1 cellular context compared by ENCODE assay signal in the genomic region with DNA sequence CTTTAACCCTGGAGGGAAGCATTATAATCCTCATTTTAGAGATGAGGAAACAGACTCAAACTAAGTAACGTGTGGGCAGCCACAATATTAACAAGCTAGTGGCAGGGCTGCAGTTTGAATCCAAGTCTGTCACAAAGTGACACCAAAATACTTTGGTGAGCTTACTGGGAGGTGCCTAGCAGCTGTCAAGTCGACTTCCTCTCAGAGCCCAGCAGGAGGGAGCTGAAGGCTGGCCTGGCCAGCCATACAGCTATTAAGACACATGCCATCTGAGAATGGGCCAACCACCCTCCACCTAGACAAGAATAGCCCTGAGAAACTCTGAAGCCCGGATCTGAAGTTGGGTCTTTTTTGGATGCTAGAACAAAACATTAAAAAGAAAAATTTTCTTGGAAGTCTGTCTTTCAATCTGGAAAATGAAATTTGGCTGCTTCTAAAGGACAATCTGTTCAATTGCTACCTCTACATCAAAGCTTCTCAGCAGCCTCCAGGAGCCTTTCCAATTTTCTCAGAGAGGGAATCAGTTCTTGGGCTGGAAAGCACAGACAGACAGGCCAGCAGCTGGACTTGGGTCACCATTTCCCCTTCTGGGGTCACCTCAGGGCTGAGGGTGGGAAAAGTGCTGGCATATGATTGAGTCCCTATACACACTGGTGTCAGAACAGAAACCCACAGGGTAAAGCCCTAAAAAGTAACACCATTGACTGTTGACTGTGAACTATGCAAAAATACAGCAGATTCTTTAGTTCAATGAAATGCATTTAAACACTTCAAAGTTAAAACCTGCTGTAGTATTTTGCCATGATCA.
TF ChIP-seq lines count a peak whose summit lies in the region.

No MANE protein-coding gene starts in this region.

TF ChIP-seq in GM23338, 12 proteins besides CTCF, POLR2A, EP300 and RAD21 (continued from another document):
- TF ChIP-seq, protein P1, sequence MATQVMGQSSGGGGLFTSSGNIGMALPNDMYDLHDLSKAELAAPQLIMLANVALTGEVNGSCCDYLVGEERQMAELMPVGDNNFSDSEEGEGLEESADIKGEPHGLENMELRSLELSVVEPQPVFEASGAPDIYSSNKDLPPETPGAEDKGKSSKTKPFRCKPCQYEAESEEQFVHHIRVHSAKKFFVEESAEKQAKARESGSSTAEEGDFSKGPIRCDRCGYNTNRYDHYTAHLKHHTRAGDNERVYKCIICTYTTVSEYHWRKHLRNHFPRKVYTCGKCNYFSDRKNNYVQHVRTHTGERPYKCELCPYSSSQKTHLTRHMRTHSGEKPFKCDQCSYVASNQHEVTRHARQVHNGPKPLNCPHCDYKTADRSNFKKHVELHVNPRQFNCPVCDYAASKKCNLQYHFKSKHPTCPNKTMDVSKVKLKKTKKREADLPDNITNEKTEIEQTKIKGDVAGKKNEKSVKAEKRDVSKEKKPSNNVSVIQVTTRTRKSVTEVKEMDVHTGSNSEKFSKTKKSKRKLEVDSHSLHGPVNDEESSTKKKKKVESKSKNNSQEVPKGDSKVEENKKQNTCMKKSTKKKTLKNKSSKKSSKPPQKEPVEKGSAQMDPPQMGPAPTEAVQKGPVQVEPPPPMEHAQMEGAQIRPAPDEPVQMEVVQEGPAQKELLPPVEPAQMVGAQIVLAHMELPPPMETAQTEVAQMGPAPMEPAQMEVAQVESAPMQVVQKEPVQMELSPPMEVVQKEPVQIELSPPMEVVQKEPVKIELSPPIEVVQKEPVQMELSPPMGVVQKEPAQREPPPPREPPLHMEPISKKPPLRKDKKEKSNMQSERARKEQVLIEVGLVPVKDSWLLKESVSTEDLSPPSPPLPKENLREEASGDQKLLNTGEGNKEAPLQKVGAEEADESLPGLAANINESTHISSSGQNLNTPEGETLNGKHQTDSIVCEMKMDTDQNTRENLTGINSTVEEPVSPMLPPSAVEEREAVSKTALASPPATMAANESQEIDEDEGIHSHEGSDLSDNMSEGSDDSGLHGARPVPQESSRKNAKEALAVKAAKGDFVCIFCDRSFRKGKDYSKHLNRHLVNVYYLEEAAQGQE (IDR thresholded peaks at IDR 0.05; ENCODE audit: unreplicated experiment), result no peak
- no peak for TF ChIP-seq ZNF114 (CRISPR knock-in tag; IDR thresholded peaks at IDR 0.05)
- TF ChIP-seq NANOG (IDR thresholded peaks at IDR 0.05; ENCODE audit: borderline replicate concordance), result no peak
- TF ChIP-seq ZNF331 (CRISPR knock-in tag; IDR thresholded peaks at IDR 0.05; ENCODE audit: low read depth), result no peak
- no peak for TF ChIP-seq EZH2 (IDR thresholded peaks at IDR 0.05; ENCODE audit: low read depth, unreplicated experiment)
